In genomic region chr4:145679991-145680455, GRCh38 we compare ENCODE assay signal across 1 cellular context.
TF ChIP-seq lines count a peak whose summit lies in the region.

TSS of gene C4orf51 (plus strand) at chr4:145680146. CDS start at chr4:145680204, 58 bp downstream.

TF ChIP-seq in SK-N-SH, 30 proteins besides CTCF, POLR2A, EP300 and RAD21 (continued from another document):
- no peak for TF ChIP-seq REST (IDR thresholded peaks at IDR 0.05; ENCODE audit: low read depth, low read length)
- no peak for TF ChIP-seq SIN3A (IDR thresholded peaks at IDR 0.05; ENCODE audit: borderline replicate concordance, low read depth, low read length)
- TF ChIP-seq RCOR1 (IDR thresholded peaks at IDR 0.05; ENCODE audit: low read length) = no peak
- TF ChIP-seq NRF1 (IDR thresholded peaks at IDR 0.05; ENCODE audit: low read depth, low read length) = no peak
- TF ChIP-seq USF1 (IDR thresholded peaks at IDR 0.05; ENCODE audit: borderline replicate concordance, low read depth) = no peak
- no peak for TF ChIP-seq EZH2phosphoT487 (IDR thresholded peaks at IDR 0.05; ENCODE audit: borderline replicate concordance, low read depth)
- TF ChIP-seq FOXM1 (IDR thresholded peaks at IDR 0.05; ENCODE audit: low read depth) = no peak
- no peak for TF ChIP-seq ZBTB33 (IDR thresholded peaks at IDR 0.05; ENCODE audit: borderline replicate concordance, low read depth)
- no peak for TF ChIP-seq PBX3 (IDR thresholded peaks at IDR 0.05)
- no peak for TF ChIP-seq CHD2 (IDR thresholded peaks at IDR 0.05; ENCODE audit: low read length, partially characterized antibody)
- TF ChIP-seq MEF2A (IDR thresholded peaks at IDR 0.05; ENCODE audit: borderline replicate concordance, low read depth) = no peak
- no peak for TF ChIP-seq USF2 (IDR thresholded peaks at IDR 0.05; ENCODE audit: borderline replicate concordance, low read depth, low read length)
- TF ChIP-seq MAX (IDR thresholded peaks at IDR 0.05; ENCODE audit: low read depth) = no peak
